Comparison of ENCODE assay signal across 12 cellular contexts in the genomic region with DNA sequence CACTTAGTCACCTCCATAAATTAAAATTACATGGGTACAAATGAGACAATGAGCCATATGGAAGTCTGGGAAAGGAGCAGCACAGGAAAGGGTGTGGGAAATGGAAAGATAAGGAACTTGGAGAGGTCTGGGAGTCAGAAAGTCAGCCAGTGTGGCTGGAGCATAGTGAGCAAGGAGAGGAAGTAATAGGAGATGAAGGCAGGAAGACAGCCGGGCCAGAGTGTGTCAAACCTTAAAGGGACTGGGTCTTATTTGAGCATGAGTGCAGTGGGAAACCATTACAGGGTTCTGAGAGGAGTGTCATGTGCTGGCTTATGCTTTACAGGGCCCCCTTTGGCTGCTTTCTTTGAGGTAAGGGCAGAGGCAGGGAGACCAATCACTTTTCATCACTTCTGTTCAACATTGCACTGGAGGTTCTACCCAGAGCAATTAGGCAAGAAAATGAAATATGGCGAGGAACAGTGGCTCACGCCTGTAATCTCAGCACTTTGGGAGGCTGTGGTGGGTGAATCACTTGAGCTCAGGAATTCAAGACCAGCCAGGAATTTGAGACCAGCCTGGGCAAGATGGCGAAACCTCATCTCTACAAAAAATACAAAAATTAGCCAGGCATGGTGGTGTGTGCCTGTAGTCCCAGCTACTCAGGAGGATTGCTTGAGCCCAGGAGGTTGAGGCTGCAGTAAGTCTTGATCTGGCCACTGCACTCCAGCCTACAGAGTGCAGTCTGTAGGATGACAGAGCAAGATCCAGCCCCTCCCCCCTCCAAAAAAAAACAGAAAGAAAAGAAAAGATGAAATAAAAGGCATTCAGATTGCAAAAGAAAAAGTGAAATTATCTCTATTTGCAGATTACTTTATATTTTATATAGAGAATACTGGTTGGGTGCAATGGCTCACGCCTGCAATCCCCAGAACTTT. TPM values are rescaled to one million over a fixed set of nuclear protein-coding genes. Genes with fewer than 3 reads are reported as not detected.
DNase-seq lines count a peak whose midpoint lies in the region; ATAC-seq and TF ChIP-seq lines count a peak whose summit lies in the region.
"Had no signal": no experiment of that assay in that cellular context is flagged by ENCODE, and none has a peak within 500 bp of the region (broad histone marks: within the 10 kb centered on the region; RNA-seq: fewer than 3 reads in every experiment).

No MANE protein-coding gene starts in this region.

- no peak for TF ChIP-seq CTCF in heart left ventricle (IDR thresholded peaks at IDR 0.05)

- H3K9ac ChIP-seq in adipocyte (ENCODE audit: low read length), result peak overlapping the region; percentile 66

- in situ Hi-C loops in KBM-7 (cut with MboI; ENCODE audit: low pct_unique_long_range_greater_than_20kb, low sequenced_read_pairs), result no loop called here

- ATAC-seq in heart left ventricle (peak in 3 of 4 donors; percentile 78 to 85 (median 81)), Right ventricle myocardium inferior (no peak)

- H3K27ac ChIP-seq in heart left ventricle, result peak overlapping the region in 4 of 12 donors; percentile 3 to 73 (median 26)
- H3K27ac ChIP-seq: transverse colon had no signal

- H3K9me3 ChIP-seq in heart left ventricle (no peaks in the 10 kb centered on the region), adipocyte (ENCODE audit: control insufficient read depth, low read length) (no peaks in the 10 kb centered on the region)
- H3K9me3 ChIP-seq: transverse colon had no signal

- no peak for DNase-seq in heart left ventricle
- no peak for DNase-seq in Right ventricle myocardium inferior (ENCODE audit: missing footprints)
- DNase-seq in adipocyte (ENCODE audit: low read depth), result peak; percentile 38
- peak; percentile 91 for DNase-seq in iris pigment epithelial cell (ENCODE audit: low read depth)
- no peak for DNase-seq in KG1 (lab: John Stamatoyannopoulos, UW)
- no peak for DNase-seq in activated gamma-delta T cell treated with Interleukin-2 at 50 U/mL for 16 hours
- no peak for DNase-seq in NCI-H2107 treated with DMSO at 0.1 percent for 48 hours (lab: John Stamatoyannopoulos, UW; ENCODE audit: unreplicated experiment)
- no peak for DNase-seq in KBM-7
- DNase-seq: activated CD8-positive, alpha-beta memory T cell treated with anti-CD3 and anti-CD28 coated beads, Interleukin-2, amount 50 U/mL, for 48 hours; NCI-H1092; transverse colon had no signal

- intact Hi-C loops in heart left ventricle (cut with DNase I), result no loop called here
- intact Hi-C loops in Right ventricle myocardium inferior (cut with DNase I), result no loop called here

- no peaks in the 10 kb centered on the region for H3K27me3 ChIP-seq in heart left ventricle
- H3K27me3 ChIP-seq in adipocyte (replicated peaks; ENCODE audit: control insufficient read depth, insufficient read depth, low read length), result no peaks in the 10 kb centered on the region
- H3K27me3 ChIP-seq: BLaER1 treated with 17β-estradiol and CSF1 and Interleukin-3, amounts not matched to agents 10 nM and 100 nM; transverse colon had no signal

- H3K36me3 ChIP-seq in heart left ventricle (no peaks in the 10 kb centered on the region), adipocyte (ENCODE audit: control insufficient read depth, insufficient read depth, low read length, severe bottlenecking) (no peaks in the 10 kb centered on the region)
- H3K36me3 ChIP-seq: BLaER1 treated with 17β-estradiol and CSF1 and Interleukin-3, amounts not matched to agents 10 nM and 100 nM; transverse colon had no signal

- TF ChIP-seq POLR2A in heart left ventricle (IDR thresholded peaks at IDR 0.05), result no peak

- H3K4me1 ChIP-seq in heart left ventricle (peaks cover 0 to 16% (median 2%) of the 10 kb centered on the region in 12 donors), adipocyte (ENCODE audit: control insufficient read depth, insufficient read depth, low read length) (peaks cover 18% of the 10 kb centered on the region)
- H3K4me1 ChIP-seq: transverse colon had no signal

- H3K4me3 ChIP-seq in heart left ventricle (no peak overlapping the region), adipocyte (ENCODE audit: low read length) (peak overlapping the region; percentile 41)
- H3K4me3 ChIP-seq: BLaER1 treated with 17β-estradiol and CSF1 and Interleukin-3, amounts not matched to agents 10 nM and 100 nM; transverse colon had no signal

- 71 to 74% (median 73%) methylated on average over 5 of the region's 5 CpGs for WGBS in heart left ventricle, 4 donors

RNA-seq across cellular contexts. Expression of a gene that starts 21.0 kb away (rescaled TPM):
- 10 to 100 TPM; 18.5 to 71.5 (median 46.5) TPM for total RNA-seq in heart left ventricle
- polyA plus RNA-seq in heart left ventricle, result 10 to 100 TPM; 44.4 to 45.7 TPM
- 62.2 TPM for total RNA-seq in Right ventricle myocardium inferior

Comparison
In these comparisons a context has a peak if more than half of its experiments do, and no peak if none do; other contexts are left out.
1. DNase-seq: peak in adipocyte (single experiment) and iris pigment epithelial cell (single experiment); none in heart left ventricle (0 of 5), Right ventricle myocardium inferior (single experiment), KG1 (single experiment), activated gamma-delta T cell treated with Interleukin-2 at 50 U/mL for 16 hours (single experiment), NCI-H2107 treated with DMSO at 0.1 percent for 48 hours (single experiment) and KBM-7 (single experiment).